Comparison of ENCODE assay signal across 8 cellular contexts in genomic region chr1:109395602-109396512, GRCh38. TPM values are rescaled to one million over a fixed set of nuclear protein-coding genes. Genes with fewer than 3 reads are reported as not detected.
A peak's percentile ranks its signal among the peaks of the same experiment; 100 is the strongest.
DNase-seq lines count a peak whose midpoint lies in the region; FAIRE-seq and TF ChIP-seq lines count a peak whose summit lies in the region.

No MANE protein-coding gene starts in this region.

- no peak for TF ChIP-seq CTCF in WI38 (IDR thresholded peaks at IDR 0.05; ENCODE audit: low read depth, low read length)
- no peak for TF ChIP-seq CTCF in stomach (IDR thresholded peaks at IDR 0.05)
- no peak for TF ChIP-seq CTCF in D721Med (IDR thresholded peaks at IDR 0.05; ENCODE audit: insufficient read depth, missing control alignments)

- no peak for TF ChIP-seq EP300 in stomach (IDR thresholded peaks at IDR 0.05)

- no peak for TF ChIP-seq POLR2A in stomach (IDR thresholded peaks at IDR 0.05)

- intact Hi-C loops in stomach (cut with DNase I; ENCODE audit: low total_unique reads) (loop anchor here (5.0 kb wide), 1 partner anchor 119 kb away; no protein-coding TSS in a partner anchor), posterior cingulate gyrus (cut with DNase I) (loop anchor here (5.0 to 10.0 kb wide), 2 partner anchors 81 to 134 kb away; no protein-coding TSS in a partner anchor)

- H3K36me3 ChIP-seq in stomach: peaks cover 0 to 10% (median 6%) of the 10 kb centered on the region in 4 donors

- WGBS in stomach, 5 donors: 49 to 56% (median 52%) methylated on average over 5 of the region's 5 CpGs

- peaks cover 14 to 23% of the 10 kb centered on the region in 2 donors for H3K4me1 Mint-ChIP-seq in immature natural killer cell

- no peaks in the 10 kb centered on the region for H3K9me3 Mint-ChIP-seq in immature natural killer cell

- peak overlapping the region; percentile 52 to 90 (median 88) for H3K4me3 Mint-ChIP-seq in immature natural killer cell

- peaks cover 16 to 27% (median 18%) of the 10 kb centered on the region in 3 donors for H3K27me3 Mint-ChIP-seq in immature natural killer cell (ENCODE audit: low read depth in 3 of 3)

- H3K9me3 ChIP-seq in stomach: no peaks in the 10 kb centered on the region

- H3K4me3 ChIP-seq in WI38 (ENCODE audit: low read depth, low read length) (peak overlapping the region; percentile 68), stomach (peak overlapping the region; percentile 65 to 89 (median 68))

- FAIRE-seq in D721Med (lab: Jason Lieb, UNC): no peak

- DNase-seq in HT-29 (ENCODE audit: low spot score) (peak; percentile 8), immature natural killer cell (no peak), stomach (no peak), D721Med (ENCODE audit: insufficient read length, low spot score) (no peak), posterior cingulate gyrus (no peak), ecto neural progenitor cell (ENCODE audit: low spot score) (no peak)
- DNase-seq in stimulated activated CD4-positive, alpha-beta T cell treated with anti-CD3 and anti-CD28 coated beads, Interleukin-12 subunit alpha, Interleukin-12 subunit beta, amount 100 ng/mL, for 4 hours: no peak

- no peaks in the 10 kb centered on the region for H3K27me3 ChIP-seq in stomach

- H3K4me1 ChIP-seq in stomach: peaks cover 45 to 79% (median 62%) of the 10 kb centered on the region in 4 donors

- no peak overlapping the region for H3K27ac Mint-ChIP-seq in immature natural killer cell

- H3K27ac ChIP-seq in stomach: peak overlapping the region; percentile 4 to 90 (median 86)

- peaks cover 0 to under 1% (median under 1%) of the 10 kb centered on the region in 3 donors for H3K36me3 Mint-ChIP-seq in immature natural killer cell

RNA-seq across cellular contexts. Expression of gene SORT1, which starts 1.9 kb away (rescaled TPM):
- 15.3 and 16.3 TPM in 2 replicates for total RNA-seq in HT-29 (2014; rRNA removed; shearing (Covaris generic))
- 1 to 10 TPM in 1 of 3 donors, under 1 TPM in 1, not detected in 1; 0.54 to 1.6 TPM for polyA plus RNA-seq in immature natural killer cell
- total RNA-seq in stomach: 100 to 1,000 TPM in 1 of 5 donors, 10 to 100 TPM in 4; 35.3 to 481 (median 48.1) TPM
- 10 to 100 TPM in 2 of 3 donors, 1 to 10 TPM in 1; 4.6 to 12.6 (median 10.5) TPM for polyA plus RNA-seq in stomach

RNA-seq across cellular contexts. Expression of gene PSMA5, which starts 30.4 kb away (rescaled TPM):
- 61.2 and 80.9 TPM in 2 replicates for total RNA-seq in HT-29 (2014; rRNA removed; shearing (Covaris generic))
- 100 to 1,000 TPM; 115 to 146 (median 123) TPM for polyA plus RNA-seq in immature natural killer cell
- total RNA-seq in stomach: 10 to 100 TPM in 3 of 5 donors, 1 to 10 TPM in 2; 5.3 to 39.3 (median 11.3) TPM
- polyA plus RNA-seq in stomach: 10 to 100 TPM; 44.7 to 84.2 (median 50.6) TPM
